25 cellular contexts compared by ENCODE assay signal in the genomic region with DNA sequence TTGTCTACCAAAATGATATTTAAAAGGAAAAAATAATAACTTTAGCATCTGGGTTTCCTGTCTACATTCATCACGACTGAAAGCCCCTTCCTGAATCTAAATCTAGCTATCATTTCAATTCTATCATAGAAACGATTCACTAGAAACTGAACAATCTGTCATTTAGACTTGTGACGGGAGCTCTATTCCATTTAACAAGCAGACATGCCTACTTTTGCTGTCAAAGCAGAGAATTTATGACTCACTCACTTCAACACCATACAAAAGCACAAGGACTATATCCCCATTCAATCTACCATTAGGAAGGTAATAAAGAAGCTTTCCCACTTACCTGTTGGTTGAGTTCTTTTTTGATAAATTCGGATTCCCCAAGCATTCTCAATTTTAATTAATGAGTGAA.
"Had no signal": no experiment of that assay in that cellular context is flagged by ENCODE, and none has a peak within 500 bp of the region (broad histone marks: within the 10 kb centered on the region; RNA-seq: fewer than 3 reads in every experiment).

No MANE protein-coding gene starts in this region.

- H3K9ac ChIP-seq: SK-N-SH had no signal

- H3K27ac ChIP-seq: cardiac muscle cell, Peyer's patch, RWPE1, SJCRH30, VCaP had no signal

- DNase-seq: activated CD4-positive, alpha-beta memory T cell treated with anti-CD3 and anti-CD28 coated beads, Interleukin-2, amount 10 ng/mL, durations not matched to agents 7 days and 5 days; activated CD4-positive, alpha-beta T cell treated with anti-CD3 and anti-CD28 coated beads for 36 hours; activated CD4-positive, alpha-beta T cell treated with anti-CD3 and anti-CD28 coated beads, Interleukin-2, amount 50 U/mL, for 1 hour; activated gamma-delta T cell; activated naive CD4-positive, alpha-beta T cell treated with anti-CD3 and anti-CD28 coated beads for 36 hours; activated T-cell treated with anti-CD3 and anti-CD28 coated beads for 4 hours; activated T-cell treated with anti-CD3 and anti-CD28 coated beads, Interleukin-2, amount 50 U/mL, for 48 hours; amygdala; KG1; MV-4-11; NCI-H1092 treated with DMSO at 0.1 percent for 48 hours; NCI-H1930; NCI-H2107; NCI-H446 treated with DMSO at 0.1 percent for 48 hours; NCI-H524 treated with DMSO at 0.1 percent for 48 hours; NCI-H748 treated with DMSO at 0.1 percent for 48 hours; Peyer's patch; Right ventricle myocardium superior; SJCRH30; SK-N-SH; T-helper 1 cell had no signal

- H3K9me3 ChIP-seq: Peyer's patch, SJCRH30, SK-N-SH had no signal

- H3K4me3 ChIP-seq: cardiac muscle cell, Peyer's patch, SJCRH30 had no signal

- H3K4me1 ChIP-seq: Peyer's patch, SJCRH30 had no signal

- ATAC-seq: activated CD4-positive, alpha-beta T cell treated with anti-CD3 and anti-CD28 coated beads for 36 hours; activated T-helper 17 cell treated with anti-CD3 and anti-CD28 coated beads, Interleukin-2, amount 50 U/mL, for 72 hours had no signal

- H3K36me3 ChIP-seq: cardiac muscle cell, Peyer's patch, SJCRH30 had no signal

- H3K27me3 ChIP-seq: cardiac muscle cell, Peyer's patch, SJCRH30 had no signal

- H3K4me2 ChIP-seq: SK-N-SH had no signal
